ENCODE assay signal across 25 cellular contexts in genomic region chr7:24862461-24862860, GRCh38.
"Had no signal": no experiment of that assay in that cellular context is flagged by ENCODE, and none has a peak within 500 bp of the region (broad histone marks: within the 10 kb centered on the region; RNA-seq: fewer than 3 reads in every experiment).

No MANE protein-coding gene starts in this region.

- H3K4me3 Mint-ChIP-seq: activated CD8-positive, alpha-beta T cell treated with anti-CD3 and anti-CD28 coated beads for 36 hours; activated naive CD8-positive, alpha-beta T cell treated with anti-CD3 and anti-CD28 coated beads, Interleukin-2, amount 10 ng/mL, durations not matched to agents 7 days and 5 days; T-helper 1 cell treated with Interleukin-12 subunit alpha and Interleukin-12 subunit beta and Interleukin-4 antibody, amounts not matched to agents 30 μg/mL and 1 μg/mL, for 36 hours had no signal

- DNase-seq: activated CD4-positive, CD25-positive, alpha-beta regulatory T cell; activated CD8-positive, alpha-beta T cell treated with anti-CD3 and anti-CD28 coated beads for 36 hours; activated naive CD4-positive, alpha-beta T cell treated with anti-CD3 and anti-CD28 coated beads, Interleukin-2, amount 50 U/mL, for 16 hours; activated naive CD8-positive, alpha-beta T cell treated with anti-CD3 and anti-CD28 coated beads, Interleukin-2, amount 10 ng/mL, durations not matched to agents 7 days and 5 days; activated T-cell treated with anti-CD3 and anti-CD28 coated beads, Interleukin-2, amount 50 U/mL, for 48 hours; adrenal gland; aorta; central memory CD4-positive, alpha-beta T cell; KG1; NCI-H1092; NCI-H1417; NCI-H1694; NCI-H2029; NCI-H2107; NCI-H2171 treated with DMSO at 0.1 percent for 48 hours; NCI-H226; NCI-H526 treated with DMSO at 0.1 percent for 48 hours; SHP77; T1000 had no signal

- H3K27ac Mint-ChIP-seq: activated naive CD8-positive, alpha-beta T cell treated with anti-CD3 and anti-CD28 coated beads, Interleukin-2, amount 10 ng/mL, durations not matched to agents 7 days and 5 days; IgD-negative memory B cell; T-helper 1 cell treated with Interleukin-12 subunit alpha and Interleukin-12 subunit beta and Interleukin-4 antibody, amounts not matched to agents 30 μg/mL and 1 μg/mL, for 36 hours had no signal

- H3K4me3 ChIP-seq: adrenal gland, breast epithelium, SJSA1 had no signal

- H3K9me3 ChIP-seq: adrenal gland, breast epithelium, SJSA1 had no signal

- H3K27me3 Mint-ChIP-seq: activated CD8-positive, alpha-beta T cell treated with anti-CD3 and anti-CD28 coated beads for 36 hours; activated naive CD8-positive, alpha-beta T cell treated with anti-CD3 and anti-CD28 coated beads, Interleukin-2, amount 10 ng/mL, durations not matched to agents 7 days and 5 days; IgD-negative memory B cell had no signal

- H3K9me3 Mint-ChIP-seq: activated naive CD8-positive, alpha-beta T cell treated with anti-CD3 and anti-CD28 coated beads, Interleukin-2, amount 10 ng/mL, durations not matched to agents 7 days and 5 days; IgD-negative memory B cell; T-helper 1 cell treated with Interleukin-12 subunit alpha and Interleukin-12 subunit beta and Interleukin-4 antibody, amounts not matched to agents 30 μg/mL and 1 μg/mL, for 36 hours had no signal

- H3K36me3 ChIP-seq: adrenal gland, breast epithelium had no signal

- H3K27ac ChIP-seq: adrenal gland, breast epithelium, SJSA1, VCaP had no signal

- ATAC-seq: activated CD8-positive, alpha-beta T cell treated with anti-CD3 and anti-CD28 coated beads for 36 hours; SK-N-SH treated with all-trans-retinoic acid at 6 μM for 48 hours had no signal

- H3K4me1 ChIP-seq: adrenal gland, breast epithelium, SJSA1 had no signal

- H3K27me3 ChIP-seq: adrenal gland, breast epithelium, SJSA1 had no signal
